ENCODE assay signal across 12 cellular contexts in the genomic region with DNA sequence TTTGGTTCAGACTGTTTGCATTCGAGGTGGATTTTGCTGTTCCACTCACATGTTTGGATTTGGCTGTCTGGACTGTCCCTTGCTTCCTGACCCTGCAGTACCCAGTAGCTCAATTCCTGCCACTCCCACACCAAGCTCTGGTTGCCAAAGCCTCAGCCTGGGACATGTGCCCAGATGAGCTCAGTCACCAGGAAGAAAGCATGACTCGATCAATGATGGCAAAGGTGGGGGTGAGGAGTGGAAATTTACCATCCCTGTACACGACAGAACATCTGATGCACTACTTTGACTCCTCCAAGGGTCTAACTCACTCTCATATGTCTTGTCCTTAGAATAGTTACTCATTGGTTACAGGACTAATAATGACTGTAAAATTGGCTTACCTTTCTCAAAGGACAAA. TPM values are rescaled to one million over a fixed set of nuclear protein-coding genes. Genes with fewer than 3 reads are reported as not detected.
DNase-seq lines count a peak whose midpoint lies in the region; ATAC-seq and TF ChIP-seq lines count a peak whose summit lies in the region.
"Had no signal": no experiment of that assay in that cellular context is flagged by ENCODE, and none has a peak within 500 bp of the region (broad histone marks: within the 10 kb centered on the region; RNA-seq: fewer than 3 reads in every experiment).

No MANE protein-coding gene starts in this region.

- DNase-seq in HK-2 (ENCODE audit: unreplicated experiment) (peak; percentile 31), body of pancreas (peak; percentile 45 to 58 (median 48)), heart left ventricle (peak; percentile 54 to 84 (median 68)), stomach (peak; percentile 42), T-helper 9 cell (no peak), mesenteric fat pad (ENCODE audit: low spot score) (no peak), NCI-H1436 treated with DMSO at 0.1 percent for 48 hours (lab: John Stamatoyannopoulos, UW) (no peak)
- no peak for DNase-seq in activated CD4-positive, CD25-positive, alpha-beta regulatory T cell (lab: John Stamatoyannopoulos, UW)
- DNase-seq: effector memory CD8-positive, alpha-beta T cell; KG1; NCI-H774 had no signal

- TF ChIP-seq CTCF in body of pancreas (IDR thresholded peaks at IDR 0.05) (no peak), heart left ventricle (IDR thresholded peaks at IDR 0.05) (no peak), stomach (IDR thresholded peaks at IDR 0.05) (no peak)

- ATAC-seq in body of pancreas, result peak; percentile 88
- peak; percentile 88 to 99 (median 96) for ATAC-seq in heart left ventricle
- ATAC-seq: effector memory CD8-positive, alpha-beta T cell had no signal

- H3K27me3 ChIP-seq in body of pancreas, result no peaks in the 10 kb centered on the region
- H3K27me3 ChIP-seq in heart left ventricle, result no peaks in the 10 kb centered on the region
- no peaks in the 10 kb centered on the region for H3K27me3 ChIP-seq in stomach

- no peak overlapping the region for H3K27ac ChIP-seq in body of pancreas
- peak overlapping the region in 4 of 12 donors; percentile 18 to 24 (median 22) for H3K27ac ChIP-seq in heart left ventricle
- no peak overlapping the region for H3K27ac ChIP-seq in stomach

- WGBS in body of pancreas, 2 donors, result 10 to 27% methylated on average over 3 of the region's 3 CpGs
- 20 to 38% (median 26%) methylated on average over 3 of the region's 3 CpGs for WGBS in heart left ventricle, 4 donors
- WGBS in stomach, 5 donors, result 29 to 48% (median 34%) methylated on average over 3 of the region's 3 CpGs

- no peaks in the 10 kb centered on the region for H3K4me1 ChIP-seq in body of pancreas
- peaks cover 0 to 16% (median 5%) of the 10 kb centered on the region in 12 donors for H3K4me1 ChIP-seq in heart left ventricle
- H3K4me1 ChIP-seq in stomach, result no peaks in the 10 kb centered on the region

- intact Hi-C loops in body of pancreas (cut with DNase I), result no loop called here
- intact Hi-C loops in heart left ventricle (cut with DNase I), result no loop called here
- intact Hi-C loops in stomach (cut with DNase I; ENCODE audit: low total_unique reads), result no loop called here

- H3K4me3 ChIP-seq in body of pancreas (no peak overlapping the region), heart left ventricle (no peak overlapping the region), stomach (no peak overlapping the region)

- H3K36me3 ChIP-seq in body of pancreas (replicated peaks in 1 of 2; ENCODE audit: insufficient read depth in 1 of 2, low read depth in 2 of 2) (no peaks in the 10 kb centered on the region), heart left ventricle (no peaks in the 10 kb centered on the region), stomach (no peaks in the 10 kb centered on the region)

- TF ChIP-seq POLR2A in body of pancreas (IDR thresholded peaks at IDR 0.05), result no peak
- TF ChIP-seq POLR2A in heart left ventricle (IDR thresholded peaks at IDR 0.05), result no peak
- TF ChIP-seq POLR2A in stomach (IDR thresholded peaks at IDR 0.05), result no peak

- H3K9me3 ChIP-seq in body of pancreas (no peaks in the 10 kb centered on the region), heart left ventricle (peaks cover 0 to 8% (median 0%) of the 10 kb centered on the region in 12 donors), stomach (no peaks in the 10 kb centered on the region)

- TF ChIP-seq EP300 in stomach (IDR thresholded peaks at IDR 0.05), result no peak

RNA-seq across cellular contexts. Expression of a gene that starts 45.2 kb away (rescaled TPM):
- total RNA-seq in body of pancreas (1 to 10 TPM; 3.9 to 5.9 TPM), heart left ventricle (10 to 100 TPM in 4 of 9 donors, 1 to 10 TPM in 5; 1.3 to 19.8 (median 8.6) TPM), stomach (1 to 10 TPM in 2 of 5 donors, under 1 TPM in 1, not detected in 2; 0.89 to 7.2 (median 1.3) TPM), mesenteric fat pad (18.5 TPM)
- polyA plus RNA-seq in heart left ventricle (1 to 10 TPM; 3.0 to 7.9 TPM), stomach (1 to 10 TPM in 1 of 3 donors, under 1 TPM in 2; 0.31 to 1.1 (median 0.38) TPM)
- total RNA-seq: activated T-helper 1 cell treated with anti-CD3 and anti-CD28 coated beads, Interleukin-12 subunit alpha, Interleukin-12 subunit beta, Interleukin-2, Interleukin-4 antibody, amounts not matched to agents 30 ng/mL and 10 ng/mL and 1 ng/mL, durations not matched to agents 14 hours and 24 hours and 36 hours had no signal

Comparison
In these comparisons a context has a peak if more than half of its experiments do, and no peak if none do; other contexts are left out.
1. DNase-seq: peak in HK-2 (single experiment), body of pancreas (4 of 4), heart left ventricle (5 of 5) and stomach (single experiment); none in T-helper 9 cell (single experiment), mesenteric fat pad (single experiment), NCI-H1436 treated with DMSO at 0.1 percent for 48 hours (single experiment) and activated CD4-positive, CD25-positive, alpha-beta regulatory T cell (0 of 4).